21 cellular contexts compared by ENCODE assay signal in the genomic region with DNA sequence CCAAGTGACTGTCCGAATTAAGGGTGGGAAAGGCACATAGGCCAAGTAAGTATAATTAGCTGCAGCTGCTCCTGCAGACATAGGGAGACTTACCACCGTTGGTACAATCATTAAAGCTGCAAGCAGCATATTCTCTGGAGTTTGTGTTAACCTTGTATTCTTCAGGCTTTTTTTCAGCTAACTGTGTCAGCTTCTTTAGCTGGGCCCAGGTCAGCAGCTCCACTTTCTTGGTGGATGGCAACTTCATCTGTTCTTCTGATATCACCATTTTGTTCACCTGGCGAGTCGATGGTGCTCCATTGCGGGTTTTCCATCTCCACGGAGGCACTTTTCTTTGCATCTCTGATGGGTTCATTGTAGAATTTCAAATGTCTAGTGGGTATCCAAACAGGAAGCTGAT. TPM values are rescaled to one million over a fixed set of nuclear protein-coding genes. Genes with fewer than 3 reads are reported as not detected.
A peak's percentile ranks its signal among the peaks of the same experiment; 100 is the strongest.
DNase-seq lines count a peak whose midpoint lies in the region; ATAC-seq, FAIRE-seq and TF ChIP-seq lines count a peak whose summit lies in the region.
"Not testable (repeated sequence)": the region's sequence is repeated elsewhere in the genome, so short reads cannot be mapped to it uniquely, and the experiment has no call there.
"Had no signal": no experiment of that assay in that cellular context is flagged by ENCODE, and none has a peak within 500 bp of the region (broad histone marks: within the 10 kb centered on the region; RNA-seq: fewer than 3 reads in every experiment).

No MANE protein-coding gene starts in this region.

- CTCF ChIA-PET in H1 (lab: Charles Lee; ENCODE audit: partially characterized antibody): not testable (repeated sequence)

- not testable (repeated sequence) for H3K9ac ChIP-seq in H9 (ENCODE audit: extremely low read depth, insufficient read length, low read length); H1 (replicated peaks in 1 of 4; ENCODE audit: extremely low read depth in 1 of 4, low read depth in 3 of 4, low read length in 3 of 4); kidney (ENCODE audit: low read length in 2 of 2)
- peak overlapping the region; percentile 25 for H3K9ac ChIP-seq in trophoblast cell (ENCODE audit: low read length)

- not testable (repeated sequence) for H3K56ac ChIP-seq in H9 (ENCODE audit: insufficient read length, low read depth, low read length); H1 (replicated peaks; ENCODE audit: insufficient read length, low read depth, low read length)

- not testable (repeated sequence) for H2AFZ ChIP-seq in H9 (ENCODE audit: low read length); H1 (ENCODE audit: low read length); trophoblast cell (ENCODE audit: insufficient read depth, low read length, poor library complexity)

- WGBS in H9 (ENCODE audit: extremely low coverage, insufficient read length, low lambda C conversion rate): no CpG with 5 or more reads among the region's 6 CpGs
- 75% methylated on average over 6 of the region's 6 CpGs; no CpG with 5 or more reads in 1 of the 2 experiments for WGBS in H1 (ENCODE audit: extremely low coverage in 1 of 2, insufficient coverage in 1 of 2, insufficient read length in 1 of 2, insufficient replicate concordance in 2 of 2, low coverage in 1 of 2, low lambda C conversion rate in 2 of 2, missing lambda C conversion rate in 1 of 2), 2 experiments
- WGBS in trophoblast cell (ENCODE audit: extremely low coverage, insufficient coverage, insufficient read length): no CpG with 5 or more reads among the region's 6 CpGs
- 64 to 70% (median 66%) methylated on average over 6 of the region's 6 CpGs for WGBS in stomach, 5 donors

- not testable (repeated sequence) for H2BK120ac ChIP-seq in H9 (ENCODE audit: low read depth, low read length, poor library complexity, severe bottlenecking); H1 (replicated peaks; ENCODE audit: low read depth, low read length); trophoblast cell (ENCODE audit: insufficient read depth, low read length, poor library complexity)

- DNase-seq in H9 (peak; percentile 30), RPMI8226 (peak; percentile 2), H1 (ENCODE audit: low read depth in 1 of 2, low spot score in 2 of 2) (peak in 1 of 2 experiments; percentile 24), kidney (peak; percentile 48), stomach (peak; percentile 28)
- peak; percentile 1 for DNase-seq in activated naive CD8-positive, alpha-beta T cell treated with anti-CD3 and anti-CD28 coated beads, Interleukin-2, amount 50 U/mL, for 24 hours
- not testable (repeated sequence) for DNase-seq in trophoblast cell

- not testable (repeated sequence) for H3K4ac ChIP-seq in H9 (ENCODE audit: low read depth, low read length); H1 (replicated peaks; ENCODE audit: insufficient read length, low read depth, low read length); trophoblast cell (ENCODE audit: low read depth, low read length)

- not testable (repeated sequence) for H3K27me3 Mint-ChIP-seq in H9 (ENCODE audit: low read depth); activated naive CD8-positive, alpha-beta T cell treated with anti-CD3 and anti-CD28 coated beads, Interleukin-2, amount 50 U/mL, for 24 hours

- not testable (repeated sequence) for H2BK12ac ChIP-seq in H9 (ENCODE audit: insufficient read length, low read depth, low read length); H1 (ENCODE audit: low read depth, low read length); trophoblast cell (ENCODE audit: low read length)

- not testable (repeated sequence) for TF ChIP-seq EP300 in H1 (IDR thresholded peaks at IDR 0.05; ENCODE audit: borderline replicate concordance in 1 of 2, low read depth in 2 of 2, low read length in 2 of 2); stomach (IDR thresholded peaks at IDR 0.05)

- H3K27ac ChIP-seq in H9 (ENCODE audit: insufficient read length, low read depth, low read length); H1 (ENCODE audit: low read depth, low read length); kidney (ENCODE audit: low read depth in 2 of 2, low read length in 2 of 2); trophoblast cell (ENCODE audit: low read depth, low read length); stomach: not testable (repeated sequence)

- not testable (repeated sequence) for H3K4me3 Mint-ChIP-seq in H9; activated naive CD8-positive, alpha-beta T cell treated with anti-CD3 and anti-CD28 coated beads, Interleukin-2, amount 50 U/mL, for 24 hours

- not testable (repeated sequence) for H3K79me2 ChIP-seq in H9 (ENCODE audit: insufficient read depth, low read length); H1 (ENCODE audit: control insufficient read depth in 1 of 2, insufficient read depth in 2 of 2, low read length in 2 of 2); trophoblast cell (ENCODE audit: control insufficient read depth, insufficient read depth, low read length, poor library complexity)

- H3K36me3 Mint-ChIP-seq in H9 (ENCODE audit: insufficient read depth in 1 of 3, low read depth in 3 of 3); activated naive CD8-positive, alpha-beta T cell treated with anti-CD3 and anti-CD28 coated beads, Interleukin-2, amount 50 U/mL, for 24 hours (ENCODE audit: low read depth): not testable (repeated sequence)

- not testable (repeated sequence) for H3K4me2 ChIP-seq in H9 (ENCODE audit: insufficient read depth, insufficient read length, low read length); H1 (ENCODE audit: insufficient read depth in 1 of 2, low read depth in 2 of 2, low read length in 2 of 2); trophoblast cell (ENCODE audit: low read length)

- not testable (repeated sequence) for H3K4me3 ChIP-seq in H1 (ENCODE audit: extremely low read depth in 1 of 4, insufficient read depth in 2 of 4, low read depth in 3 of 4, low read length in 4 of 4); kidney (ENCODE audit: low read length in 2 of 2); trophoblast cell (ENCODE audit: low read depth, low read length); stomach

- H4K8ac ChIP-seq in H9 (replicated peaks; ENCODE audit: insufficient read length, low read depth, low read length); H1 (ENCODE audit: extremely low read depth, insufficient read depth, low read length); trophoblast cell (ENCODE audit: low read depth, low read length): not testable (repeated sequence)

- not testable (repeated sequence) for H2BK15ac ChIP-seq in H9 (ENCODE audit: low read depth, low read length); H1 (ENCODE audit: low read length)

- H3K9me3 Mint-ChIP-seq in H9; activated naive CD8-positive, alpha-beta T cell treated with anti-CD3 and anti-CD28 coated beads, Interleukin-2, amount 50 U/mL, for 24 hours: not testable (repeated sequence)

- FAIRE-seq in H1 (lab: Jason Lieb, UNC); kidney (lab: Jason Lieb, UNC): not testable (repeated sequence)

- not testable (repeated sequence) for H3K27me3 ChIP-seq in H9 (ENCODE audit: insufficient read depth, low read length); H1 (replicated peaks in 1 of 4; ENCODE audit: control insufficient read depth in 3 of 4, extremely low read depth in 1 of 4, insufficient read depth in 3 of 4, low read length in 3 of 4); trophoblast cell (ENCODE audit: insufficient read depth, low read length)
- H3K27me3 ChIP-seq in stomach: peaks cover 0 to 36% (median 8%) of the 10 kb centered on the region in 3 donors

- H3K9me3 ChIP-seq in H9 (ENCODE audit: control insufficient read depth, low read depth, low read length): peaks cover 73% of the 10 kb centered on the region
- peaks cover 66 to 70% of the 10 kb centered on the region in 2 experiments for H3K9me3 ChIP-seq in H1 (ENCODE audit: insufficient read depth in 2 of 2, low read depth in 1 of 2, low read length in 1 of 2)
- H3K9me3 ChIP-seq in kidney (ENCODE audit: control insufficient read depth in 1 of 2, low read length in 2 of 2); stomach: not testable (repeated sequence)
- peaks cover 15% of the 10 kb centered on the region for H3K9me3 ChIP-seq in trophoblast cell (ENCODE audit: insufficient read depth, low read depth, low read length)

- H3K18ac ChIP-seq in H9 (ENCODE audit: insufficient read length, low read depth, low read length); H1 (ENCODE audit: extremely low read depth, low read length); trophoblast cell (ENCODE audit: low read length): not testable (repeated sequence)

- not testable (repeated sequence) for H4K20me1 ChIP-seq in H9 (ENCODE audit: control insufficient read depth, insufficient read depth, insufficient read length); H1 (replicated peaks in 1 of 2; ENCODE audit: control insufficient read depth in 1 of 2, insufficient read depth in 2 of 2, low read length in 2 of 2)

- POLR2A ChIA-PET in H1 (lab: Charles Lee; ENCODE audit: partially characterized antibody): not testable (repeated sequence)

- not testable (repeated sequence) for H2BK5ac ChIP-seq in H9 (ENCODE audit: insufficient read length, low read length); H1 (ENCODE audit: low read depth, low read length); trophoblast cell (ENCODE audit: low read depth, low read length, poor library complexity)

- H4K12ac ChIP-seq in trophoblast cell (ENCODE audit: low read depth, low read length): not testable (repeated sequence)

- not testable (repeated sequence) for H3K14ac ChIP-seq in H9 (ENCODE audit: insufficient read depth, low read length); H1 (ENCODE audit: insufficient read length); trophoblast cell (ENCODE audit: low read length)

- H4K91ac ChIP-seq in H9 (ENCODE audit: insufficient read length, low read depth, low read length); H1 (replicated peaks; ENCODE audit: insufficient read length, low read length); trophoblast cell (ENCODE audit: low read depth, low read length): not testable (repeated sequence)

- H3K27ac Mint-ChIP-seq in H9; activated naive CD8-positive, alpha-beta T cell treated with anti-CD3 and anti-CD28 coated beads, Interleukin-2, amount 50 U/mL, for 24 hours: not testable (repeated sequence)

- not testable (repeated sequence) for H3K4me1 ChIP-seq in H9 (ENCODE audit: insufficient read depth, low read length); H1 (replicated peaks in 1 of 4; ENCODE audit: control insufficient read depth in 3 of 4, insufficient read depth in 4 of 4, low read length in 3 of 4); kidney (ENCODE audit: control insufficient read depth in 1 of 2, insufficient read depth in 1 of 2, low read depth in 1 of 2, low read length in 2 of 2); trophoblast cell (ENCODE audit: control insufficient read depth in 1 of 2, insufficient read depth in 2 of 2, low read length in 2 of 2); stomach

- H2AK5ac ChIP-seq in H9 (ENCODE audit: insufficient read length, low read length); H1 (ENCODE audit: low read depth, low read length); trophoblast cell (ENCODE audit: low read length): not testable (repeated sequence)

- not testable (repeated sequence) for H4K5ac ChIP-seq in H9 (ENCODE audit: insufficient read length, low read depth, low read length); H1 (ENCODE audit: insufficient read length, low read depth, low read length)

- H3K4me1 Mint-ChIP-seq in H9; activated naive CD8-positive, alpha-beta T cell treated with anti-CD3 and anti-CD28 coated beads, Interleukin-2, amount 50 U/mL, for 24 hours: not testable (repeated sequence)

- H2BK20ac ChIP-seq in H9 (ENCODE audit: low read depth, low read length, poor library complexity, severe bottlenecking); H1 (ENCODE audit: low read length): not testable (repeated sequence)

- TF ChIP-seq RAD21 in H1 (IDR thresholded peaks at IDR 0.05 in 1 of 2, conservative IDR thresholded peaks at IDR 0.05 in 1 of 2; ENCODE audit: low read depth in 2 of 2, low read length in 2 of 2): not testable (repeated sequence)

- H3T11ph ChIP-seq in H9 (ENCODE audit: low read length): not testable (repeated sequence)

- not testable (repeated sequence) for H3K36me3 ChIP-seq in H1 (ENCODE audit: control insufficient read depth in 2 of 4, insufficient read depth in 4 of 4, low read length in 3 of 4); kidney (ENCODE audit: control insufficient read depth in 1 of 2, insufficient read depth in 2 of 2, low read length in 2 of 2); trophoblast cell (ENCODE audit: control insufficient read depth in 1 of 2, insufficient read depth in 2 of 2, low read length in 2 of 2); stomach

- not testable (repeated sequence) for H3K23me2 ChIP-seq in H9 (ENCODE audit: insufficient read length, low read depth, low read length, poor library complexity, severe bottlenecking); H1 (ENCODE audit: low read depth, low read length)

- TF ChIP-seq CTCF in H9 (conservative IDR thresholded peaks at IDR 0.05); H1 (IDR thresholded peaks at IDR 0.05; ENCODE audit: control extremely low read depth in 1 of 3, insufficient read depth in 1 of 3, low read depth in 1 of 3, low read length in 3 of 3); kidney (IDR thresholded peaks at IDR 0.05; ENCODE audit: borderline replicate concordance, extremely low read depth, insufficient read depth); stomach (IDR thresholded peaks at IDR 0.05): not testable (repeated sequence)

- TF ChIP-seq POLR2A in H1 (IDR thresholded peaks at IDR 0.05; ENCODE audit: control extremely low read depth in 1 of 2, low read depth in 2 of 2, low read length in 2 of 2); stomach (IDR thresholded peaks at IDR 0.05): not testable (repeated sequence)

- H3K23ac ChIP-seq in H9 (ENCODE audit: insufficient read length, low read depth, low read length); H1 (ENCODE audit: insufficient read length); trophoblast cell (ENCODE audit: low read length): not testable (repeated sequence)

- H3K79me1 ChIP-seq in H9 (ENCODE audit: insufficient read depth, low read depth, low read length, poor library complexity, severe bottlenecking); H1 (ENCODE audit: low read depth, low read length); trophoblast cell (ENCODE audit: low read length): not testable (repeated sequence)

- intact Hi-C loops in kidney (cut with DNase I); stomach (cut with DNase I; ENCODE audit: low total_unique reads): not testable (repeated sequence)

- ATAC-seq in activated naive CD8-positive, alpha-beta T cell treated with anti-CD3 and anti-CD28 coated beads, Interleukin-2, amount 50 U/mL, for 24 hours: not testable (repeated sequence)

RNA-seq across cellular contexts. Expression of a gene that starts 44.5 kb away (rescaled TPM):
- total RNA-seq in H9 (2021) (not detected in 2 replicates), kidney (not detected), stomach (not detected)
- total RNA-seq in H1 (2021; fragmentation: NEBNext Ultra II Directional; extraction: Animal tissue kit (Norgen Biotek cat#: 25700)): not detected in 2 replicates
- polyA plus RNA-seq in H1 (2011; rRNA removed) (not detected in 2 replicates), kidney (ENCODE audit: insufficient read depth, low read depth, low replicate concordance) (not detected), stomach (not detected)
- not detected for polyA plus RNA-seq in H1 (2011; cell fraction: cytosol; rRNA removed)
- polyA plus RNA-seq in H1 (2011; cell fraction: nucleus; rRNA removed): not detected
- polyA plus RNA-seq in H1 (2012, experiment 1 of 2): not detected in 4 replicates
- not detected for polyA plus RNA-seq in H1 (2012, experiment 2 of 2)
- polyA plus RNA-seq in H1 (2013, experiment 1 of 2): not detected
- polyA plus RNA-seq in H1 (2013, experiment 2 of 2): not detected
- not detected in 2 replicates for polyA minus RNA-seq in H1 (2011; rRNA and poly(A)+ RNA removed)
- not detected for polyA minus RNA-seq in H1 (2011; cell fraction: cytosol; rRNA and poly(A)+ RNA removed)
- not detected for polyA minus RNA-seq in H1 (2011; cell fraction: nucleus; rRNA and poly(A)+ RNA removed)
- not detected in 2 replicates for polyA plus RNA-seq in trophoblast cell (2013)
- total RNA-seq: activated naive CD8-positive, alpha-beta T cell treated with anti-CD3 and anti-CD28 coated beads, Interleukin-2, amount 10 ng/mL, durations not matched to agents 7 days and 5 days; ascending aorta; dermis microvascular lymphatic vessel endothelial cell; fibroblast of lung; gastrocnemius medialis; H4; hepatocyte; HT-29; left cardiac atrium; neural crest cell; RPMI7951; sciatic nerve; SJCRH30 had no signal
- polyA plus RNA-seq: AG04450, fibroblast of lung, hepatocyte had no signal
